In genomic region chr6:26743157-26743821, GRCh38 we compare ENCODE assay signal across 10 cellular contexts.
DNase-seq lines count a peak whose midpoint lies in the region; ATAC-seq and TF ChIP-seq lines count a peak whose summit lies in the region.
"Had no signal": no experiment of that assay in that cellular context is flagged by ENCODE, and none has a peak within 500 bp of the region (broad histone marks: within the 10 kb centered on the region; RNA-seq: fewer than 3 reads in every experiment).

No MANE protein-coding gene starts in this region.

- H3K4me3 ChIP-seq in GM08714 (ENCODE audit: low read length) (peak overlapping the region; percentile 64), fibroblast of the aortic adventitia (ENCODE audit: low read depth, low read length) (no peak overlapping the region), trophoblast cell (ENCODE audit: low read depth, low read length) (peak overlapping the region; percentile 50), OCI-LY7 (ENCODE audit: low read depth, low read length, poor library complexity, severe bottlenecking) (no peak overlapping the region)
- H3K4me3 ChIP-seq: esophagus squamous epithelium had no signal

- H3K9me2 ChIP-seq in OCI-LY7 (ENCODE audit: insufficient read depth, low read length) = no peaks in the 10 kb centered on the region

- no peak overlapping the region for H3K27ac Mint-ChIP-seq in activated T-helper 17 cell treated with anti-CD3 and anti-CD28 coated beads, Interleukin-2, amount 50 U/mL, for 72 hours
- H3K27ac Mint-ChIP-seq: stimulated activated memory B cell treated with anti-CD40 and anti-IgM and Interleukin-4, amounts not matched to agents 10 μg/mL and 1 μg/mL and 100 μg/mL, for 72 hours had no signal

- no peak overlapping the region for H3K27ac ChIP-seq in RWPE1
- H3K27ac ChIP-seq in trophoblast cell (ENCODE audit: low read depth, low read length) = no peak overlapping the region
- H3K27ac ChIP-seq in OCI-LY7 (ENCODE audit: low read depth, low read length, poor library complexity, severe bottlenecking) = no peak overlapping the region
- H3K27ac ChIP-seq: esophagus squamous epithelium had no signal

- H2AK5ac ChIP-seq in trophoblast cell (ENCODE audit: low read length) = no peak overlapping the region

- ATAC-seq in activated T-helper 17 cell treated with anti-CD3 and anti-CD28 coated beads, Interleukin-2, amount 50 U/mL, for 72 hours (replicated peaks) = no peak
- ATAC-seq in HG02973 (IDR thresholded peaks at IDR 0.05; ENCODE audit: unreplicated experiment) (no peak), HG02981 (IDR thresholded peaks at IDR 0.05; ENCODE audit: unreplicated experiment) (no peak)
- ATAC-seq: stimulated activated memory B cell treated with anti-CD40 and anti-IgM and Interleukin-4, amounts not matched to agents 10 μg/mL and 1 μg/mL and 100 μg/mL, for 72 hours had no signal

- no peak overlapping the region for H2BK5ac ChIP-seq in trophoblast cell (ENCODE audit: low read depth, low read length, poor library complexity)

- H3K23ac ChIP-seq in trophoblast cell (ENCODE audit: low read length) = no peak overlapping the region

- H3K4me1 Mint-ChIP-seq in activated T-helper 17 cell treated with anti-CD3 and anti-CD28 coated beads, Interleukin-2, amount 50 U/mL, for 72 hours = no peaks in the 10 kb centered on the region
- H3K4me1 Mint-ChIP-seq: stimulated activated memory B cell treated with anti-CD40 and anti-IgM and Interleukin-4, amounts not matched to agents 10 μg/mL and 1 μg/mL and 100 μg/mL, for 72 hours had no signal

- peak; percentile 13 for DNase-seq in RWPE1 (ENCODE audit: low spot score)
- DNase-seq in fibroblast of the aortic adventitia (ENCODE audit: low read depth) = peak; percentile 53
- DNase-seq in trophoblast cell = no peak
- no peak for DNase-seq in OCI-LY7 (ENCODE audit: low spot score)
- DNase-seq: esophagus squamous epithelium had no signal

- BruUV-seq in OCI-LY7 (replicated peaks; lab: Mats Ljungman, UMichigan) = no TSS peak

- no peak overlapping the region for H3K4me3 Mint-ChIP-seq in activated T-helper 17 cell treated with anti-CD3 and anti-CD28 coated beads, Interleukin-2, amount 50 U/mL, for 72 hours
- H3K4me3 Mint-ChIP-seq: stimulated activated memory B cell treated with anti-CD40 and anti-IgM and Interleukin-4, amounts not matched to agents 10 μg/mL and 1 μg/mL and 100 μg/mL, for 72 hours had no signal

- no peaks in the 10 kb centered on the region for H3K9me3 ChIP-seq in trophoblast cell (ENCODE audit: insufficient read depth, low read depth, low read length)
- peaks cover 12% of the 10 kb centered on the region for H3K9me3 ChIP-seq in OCI-LY7 (ENCODE audit: low read length)
- H3K9me3 ChIP-seq: esophagus squamous epithelium had no signal

- no peak overlapping the region for H4K8ac ChIP-seq in trophoblast cell (ENCODE audit: low read depth, low read length)

- CTCF ChIA-PET in RWPE1 (lab: Yijun Ruan, JAX) (interaction anchor here (0.5 kb wide), 1 partner anchor 1899 kb away, joined by 4 read pairs; no protein-coding TSS in a partner anchor), OCI-LY7 (lab: Charles Lee; ENCODE audit: unreplicated experiment) (no interaction called here)

- H3K18ac ChIP-seq in trophoblast cell (ENCODE audit: low read length) = no peak overlapping the region

- H3K36me3 ChIP-seq in trophoblast cell (ENCODE audit: control insufficient read depth in 1 of 2, insufficient read depth in 2 of 2, low read length in 2 of 2) (no peaks in the 10 kb centered on the region), OCI-LY7 (ENCODE audit: insufficient read depth, low read length) (no peaks in the 10 kb centered on the region)
- H3K36me3 ChIP-seq: esophagus squamous epithelium had no signal

- H3K9me3 Mint-ChIP-seq in activated T-helper 17 cell treated with anti-CD3 and anti-CD28 coated beads, Interleukin-2, amount 50 U/mL, for 72 hours = peaks cover 4% of the 10 kb centered on the region

- no peak overlapping the region for H2BK120ac ChIP-seq in trophoblast cell (ENCODE audit: insufficient read depth, low read length, poor library complexity)

- POLR2A ChIA-PET in RWPE1 (lab: Yijun Ruan, JAX; ENCODE audit: low non-redundant PET) = no interaction called here
- POLR2A ChIA-PET in OCI-LY7 (lab: Charles Lee) = no interaction called here

- H4K12ac ChIP-seq in trophoblast cell (ENCODE audit: low read depth, low read length) = no peak overlapping the region

- H3K4me2 ChIP-seq in trophoblast cell (ENCODE audit: low read length) (peak overlapping the region; percentile 87), OCI-LY7 (ENCODE audit: low read length) (no peak overlapping the region)

- no peaks in the 10 kb centered on the region for H4K20me1 ChIP-seq in OCI-LY7 (ENCODE audit: insufficient read depth, low read length)

- H3K4me1 ChIP-seq in trophoblast cell (ENCODE audit: control insufficient read depth in 1 of 2, insufficient read depth in 2 of 2, low read length in 2 of 2) = peaks cover 0 to 3% of the 10 kb centered on the region in 2 experiments
- H3K4me1 ChIP-seq in OCI-LY7 (ENCODE audit: insufficient read depth, low read length, poor library complexity, severe bottlenecking) = no peaks in the 10 kb centered on the region
- H3K4me1 ChIP-seq: esophagus squamous epithelium had no signal

- no CpG with 5 or more reads among the region's 28 CpGs for WGBS in trophoblast cell (ENCODE audit: extremely low coverage, insufficient coverage, insufficient read length)

- H4K91ac ChIP-seq in trophoblast cell (ENCODE audit: low read depth, low read length) = no peak overlapping the region

- intact Hi-C loops in OCI-LY7 (cut with micrococcal nuclease; ENCODE audit: unreplicated experiment) = no loop called here

- H3K36me3 Mint-ChIP-seq in activated T-helper 17 cell treated with anti-CD3 and anti-CD28 coated beads, Interleukin-2, amount 50 U/mL, for 72 hours (ENCODE audit: low read depth) = peaks cover 5% of the 10 kb centered on the region

- H3K4ac ChIP-seq in trophoblast cell (ENCODE audit: low read depth, low read length) = no peak overlapping the region

- no peaks in the 10 kb centered on the region for H3K79me2 ChIP-seq in trophoblast cell (ENCODE audit: control insufficient read depth, insufficient read depth, low read length, poor library complexity)
- H3K79me2 ChIP-seq in OCI-LY7 (ENCODE audit: insufficient read depth, low read depth, low read length) = no peaks in the 10 kb centered on the region

- TF ChIP-seq CTCF in RWPE1 (conservative IDR thresholded peaks at IDR 0.05; ENCODE audit: low read depth) (no peak), fibroblast of the aortic adventitia (IDR thresholded peaks at IDR 0.05; ENCODE audit: insufficient read depth, low read length) (no peak), OCI-LY7 (conservative IDR thresholded peaks at IDR 0.05; ENCODE audit: low read length) (no peak)

- peaks cover 41% of the 10 kb centered on the region for H3K27me3 Mint-ChIP-seq in activated T-helper 17 cell treated with anti-CD3 and anti-CD28 coated beads, Interleukin-2, amount 50 U/mL, for 72 hours

- H3K27me3 ChIP-seq in trophoblast cell (ENCODE audit: insufficient read depth, low read length) = no peaks in the 10 kb centered on the region

- no peak overlapping the region for H3K14ac ChIP-seq in trophoblast cell (ENCODE audit: low read length)

- no peak overlapping the region for H2AFZ ChIP-seq in trophoblast cell (ENCODE audit: insufficient read depth, low read length, poor library complexity)
- H2AFZ ChIP-seq in OCI-LY7 (ENCODE audit: low read length) = no peak overlapping the region

- H2BK12ac ChIP-seq in trophoblast cell (ENCODE audit: low read length) = no peak overlapping the region

- H3K9ac ChIP-seq in trophoblast cell (ENCODE audit: low read length) = no peak overlapping the region

- H3K79me1 ChIP-seq in trophoblast cell (ENCODE audit: low read length) = no peaks in the 10 kb centered on the region

Comparison
In these comparisons a context has a peak if more than half of its experiments do, and no peak if none do; other contexts are left out.
1. H3K4me3 ChIP-seq: peak in GM08714 (single experiment) and trophoblast cell (single experiment); none in fibroblast of the aortic adventitia (single experiment) and OCI-LY7 (single experiment).
2. DNase-seq: peak in RWPE1 (single experiment) and fibroblast of the aortic adventitia (single experiment); none in trophoblast cell (0 of 2) and OCI-LY7 (single experiment).